1 cellular context compared by ENCODE assay signal in genomic region chr9:123943671-123944070, GRCh38.
TF ChIP-seq lines count a peak whose summit lies in the region.

No MANE protein-coding gene starts in this region.

TF ChIP-seq in K562, 482 proteins besides CTCF, POLR2A, EP300 and RAD21:
- 0 out of 2 replicates have a peak, but pooled peaks have one; percentile 14 for TF ChIP-seq ZNF121 (CRISPR knock-in tag; conservative IDR thresholded peaks at IDR 0.05)
- TF ChIP-seq L3MBTL2 (IDR thresholded peaks at IDR 0.05), result no peak
- no peak for TF ChIP-seq RBM39 (optimal IDR thresholded peaks at IDR 0.05; ENCODE audit: low read depth, low read length)
- no peak for TF ChIP-seq HNRNPLL (IDR thresholded peaks at IDR 0.05; ENCODE audit: low read depth, low read length, poor library complexity, severe bottlenecking)
- TF ChIP-seq YY1 (IDR thresholded peaks at IDR 0.05; ENCODE audit: borderline replicate concordance in 1 of 3, control insufficient read depth in 1 of 3, extremely low read depth in 1 of 3, insufficient read depth in 3 of 3, insufficient read length in 1 of 3, insufficient replicate concordance in 2 of 3, low read depth in 1 of 3, low read length in 2 of 3), result no peak
- no peak for TF ChIP-seq HDAC3 (IDR thresholded peaks at IDR 0.05; ENCODE audit: borderline replicate concordance, partially characterized antibody)
- no peak for TF ChIP-seq ZNF561 (CRISPR knock-in tag; conservative IDR thresholded peaks at IDR 0.05)
- no peak for TF ChIP-seq GABPB1 (CRISPR knock-in tag; IDR thresholded peaks at IDR 0.05)
